In the genomic region with DNA sequence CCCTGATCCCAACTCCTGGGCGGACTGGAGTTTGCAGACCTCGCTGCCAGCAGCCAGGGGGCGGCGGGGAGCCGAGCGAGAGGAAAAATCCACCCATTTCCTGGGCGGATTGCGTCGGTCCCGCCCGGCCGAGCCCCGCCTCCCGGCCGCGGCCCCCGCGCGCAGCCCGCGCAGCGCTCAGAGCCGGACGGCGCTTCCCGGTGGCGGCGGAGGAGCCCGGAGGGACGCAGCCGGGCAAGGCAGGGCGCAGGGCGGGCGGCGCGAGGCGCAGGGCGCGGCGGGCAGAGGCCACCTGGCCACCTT, we compare ENCODE assay signal across 8 cellular contexts. TPM values are rescaled to one million over a fixed set of nuclear protein-coding genes. Genes with fewer than 3 reads are reported as not detected.
DNase-seq lines count a peak whose midpoint lies in the region; ATAC-seq and TF ChIP-seq lines count a peak whose summit lies in the region.

A gene (plus strand): TSS at position 180 of the 303 bp plus-strand sequence. CDS start 322 bp downstream, outside the sequence.

- POLR2A ChIA-PET in CD4-positive, alpha-beta T cell (lab: Charles Lee): no interaction called here

- CTCF ChIA-PET in Calu3 (lab: Charles Lee): no interaction called here
- CTCF ChIA-PET in CD4-positive, alpha-beta T cell (lab: Charles Lee): no interaction called here

- H3K4me1 ChIP-seq in HUES48 (ENCODE audit: control insufficient read depth, insufficient read depth, low read length): peaks cover 6% of the 10 kb centered on the region

- H3K9me3 Mint-ChIP-seq in Calu3 (ENCODE audit: low read depth, unreplicated experiment): peaks cover 6% of the 10 kb centered on the region
- H3K9me3 Mint-ChIP-seq in activated T-cell treated with anti-CD3 and anti-CD28 coated beads, Interleukin-2, amount 50 U/mL, for 24 hours: peaks cover 3% of the 10 kb centered on the region
- H3K9me3 Mint-ChIP-seq in CD4-positive, alpha-beta T cell: no peaks in the 10 kb centered on the region

- peaks cover 46% of the 10 kb centered on the region for H3K27me3 Mint-ChIP-seq in Calu3 (ENCODE audit: unreplicated experiment)
- peaks cover 70% of the 10 kb centered on the region for H3K27me3 Mint-ChIP-seq in activated T-cell treated with anti-CD3 and anti-CD28 coated beads, Interleukin-2, amount 50 U/mL, for 24 hours
- H3K27me3 Mint-ChIP-seq in CD4-positive, alpha-beta T cell: peaks cover 65% of the 10 kb centered on the region

- intact Hi-C loops in Calu3 (cut with micrococcal nuclease; ENCODE audit: unreplicated experiment): loop anchor here (2.0 kb wide), 2 partner anchors 257 to 325 kb away; no protein-coding TSS in a partner anchor
- intact Hi-C loops in CD4-positive, alpha-beta T cell (cut with DNase I, micrococcal nuclease): no loop called here

- H3K27ac ChIP-seq in HUES48 (ENCODE audit: low read depth, low read length): no peak within 1 kb of the TSS
- no peak within 1 kb of the TSS for H3K27ac ChIP-seq in CD4-positive, alpha-beta T cell (ENCODE audit: low read depth, low read length)

- DNase-seq in Calu3 (peak; percentile 80), globus pallidus (ENCODE audit: low spot score) (peak; percentile 47), occipital lobe (lab: John Stamatoyannopoulos, UW) (peak; percentile 61), HCEC 1CT (no peak)
- DNase-seq in activated T-cell treated with anti-CD3 and anti-CD28 coated beads, Interleukin-2, amount 50 U/mL, for 24 hours: peak; percentile 50
- DNase-seq in CD4-positive, alpha-beta T cell: no peak

- peak within 1 kb of the TSS; percentile 57 for H3K4me3 ChIP-seq in HUES48 (ENCODE audit: low read depth, low read length)

- BruUV-seq in Calu3 (replicated peaks; lab: Mats Ljungman, UMichigan): no TSS peak

- no peak within 1 kb of the TSS for H3K9ac ChIP-seq in HUES48 (ENCODE audit: low read depth, low read length)

- no peaks in the 10 kb centered on the region for H3K9me3 ChIP-seq in HUES48 (ENCODE audit: control insufficient read depth, insufficient read depth, low read length)
- no peaks in the 10 kb centered on the region for H3K9me3 ChIP-seq in CD4-positive, alpha-beta T cell (ENCODE audit: control insufficient read depth, low read length)

- TF ChIP-seq CTCF in Calu3 (IDR thresholded peaks at IDR 0.05; ENCODE audit: unreplicated experiment): no peak
- no peak for TF ChIP-seq CTCF in CD4-positive, alpha-beta T cell (IDR thresholded peaks at IDR 0.05)

- H3K36me3 ChIP-seq in HUES48 (ENCODE audit: control insufficient read depth, insufficient read depth, low read length): peaks cover 16% of the 10 kb centered on the region

- ATAC-seq in CD4-positive, alpha-beta T cell (ENCODE audit: poor library complexity): no peak
- no peak for ATAC-seq in GM18858 (IDR thresholded peaks at IDR 0.05; ENCODE audit: unreplicated experiment)

- H3K4me1 Mint-ChIP-seq in Calu3 (ENCODE audit: low read depth, unreplicated experiment): peaks cover 9% of the 10 kb centered on the region
- peaks cover 4% of the 10 kb centered on the region for H3K4me1 Mint-ChIP-seq in activated T-cell treated with anti-CD3 and anti-CD28 coated beads, Interleukin-2, amount 50 U/mL, for 24 hours (ENCODE audit: low read depth)
- peaks cover 5% of the 10 kb centered on the region for H3K4me1 Mint-ChIP-seq in CD4-positive, alpha-beta T cell (ENCODE audit: low read depth)

- no peak within 1 kb of the TSS for H3K4me3 Mint-ChIP-seq in Calu3 (ENCODE audit: low read depth, unreplicated experiment)
- H3K4me3 Mint-ChIP-seq in activated T-cell treated with anti-CD3 and anti-CD28 coated beads, Interleukin-2, amount 50 U/mL, for 24 hours: no peak within 1 kb of the TSS
- no peak within 1 kb of the TSS for H3K4me3 Mint-ChIP-seq in CD4-positive, alpha-beta T cell

- no peaks in the 10 kb centered on the region for H3K36me3 Mint-ChIP-seq in Calu3 (ENCODE audit: insufficient read depth, unreplicated experiment)
- H3K36me3 Mint-ChIP-seq in activated T-cell treated with anti-CD3 and anti-CD28 coated beads, Interleukin-2, amount 50 U/mL, for 24 hours (ENCODE audit: low read depth): no peaks in the 10 kb centered on the region
- H3K36me3 Mint-ChIP-seq in CD4-positive, alpha-beta T cell (ENCODE audit: low read depth): no peaks in the 10 kb centered on the region

- H3K27me3 ChIP-seq in HUES48 (ENCODE audit: control insufficient read depth, insufficient read depth, low read length): peaks cover 26% of the 10 kb centered on the region
- H3K27me3 ChIP-seq in CD4-positive, alpha-beta T cell (ENCODE audit: control insufficient read depth, insufficient read depth, low read length): peaks cover 62% of the 10 kb centered on the region

- no peak within 1 kb of the TSS for H3K27ac Mint-ChIP-seq in Calu3 (ENCODE audit: unreplicated experiment)
- H3K27ac Mint-ChIP-seq in activated T-cell treated with anti-CD3 and anti-CD28 coated beads, Interleukin-2, amount 50 U/mL, for 24 hours: no peak within 1 kb of the TSS
- H3K27ac Mint-ChIP-seq in CD4-positive, alpha-beta T cell: no peak within 1 kb of the TSS

RNA-seq across cellular contexts. Expression of the gene that starts here (rescaled TPM):
- total RNA-seq in Calu3 (2022) (5.5 and 7.9 TPM in 2 replicates), occipital lobe (77.8 TPM)
- not detected for total RNA-seq in CD4-positive, alpha-beta T cell

Comparison
In these comparisons a context has a peak if more than half of its experiments do, and no peak if none do; other contexts are left out.
1. DNase-seq: peak in Calu3 (single experiment), activated T-cell treated with anti-CD3 and anti-CD28 coated beads, Interleukin-2, amount 50 U/mL, for 24 hours (single experiment), globus pallidus (single experiment) and occipital lobe (single experiment); none in HCEC 1CT (single experiment) and CD4-positive, alpha-beta T cell (0 of 10).